1 cellular context compared by ENCODE assay signal in genomic region chrX:149610511-149610910, GRCh38.
TF ChIP-seq lines count a peak whose summit lies in the region.

No MANE protein-coding gene starts in this region.

TF ChIP-seq in GM23338, 12 proteins besides CTCF, POLR2A, EP300 and RAD21 (continued from another document):
- TF ChIP-seq, protein P1, sequence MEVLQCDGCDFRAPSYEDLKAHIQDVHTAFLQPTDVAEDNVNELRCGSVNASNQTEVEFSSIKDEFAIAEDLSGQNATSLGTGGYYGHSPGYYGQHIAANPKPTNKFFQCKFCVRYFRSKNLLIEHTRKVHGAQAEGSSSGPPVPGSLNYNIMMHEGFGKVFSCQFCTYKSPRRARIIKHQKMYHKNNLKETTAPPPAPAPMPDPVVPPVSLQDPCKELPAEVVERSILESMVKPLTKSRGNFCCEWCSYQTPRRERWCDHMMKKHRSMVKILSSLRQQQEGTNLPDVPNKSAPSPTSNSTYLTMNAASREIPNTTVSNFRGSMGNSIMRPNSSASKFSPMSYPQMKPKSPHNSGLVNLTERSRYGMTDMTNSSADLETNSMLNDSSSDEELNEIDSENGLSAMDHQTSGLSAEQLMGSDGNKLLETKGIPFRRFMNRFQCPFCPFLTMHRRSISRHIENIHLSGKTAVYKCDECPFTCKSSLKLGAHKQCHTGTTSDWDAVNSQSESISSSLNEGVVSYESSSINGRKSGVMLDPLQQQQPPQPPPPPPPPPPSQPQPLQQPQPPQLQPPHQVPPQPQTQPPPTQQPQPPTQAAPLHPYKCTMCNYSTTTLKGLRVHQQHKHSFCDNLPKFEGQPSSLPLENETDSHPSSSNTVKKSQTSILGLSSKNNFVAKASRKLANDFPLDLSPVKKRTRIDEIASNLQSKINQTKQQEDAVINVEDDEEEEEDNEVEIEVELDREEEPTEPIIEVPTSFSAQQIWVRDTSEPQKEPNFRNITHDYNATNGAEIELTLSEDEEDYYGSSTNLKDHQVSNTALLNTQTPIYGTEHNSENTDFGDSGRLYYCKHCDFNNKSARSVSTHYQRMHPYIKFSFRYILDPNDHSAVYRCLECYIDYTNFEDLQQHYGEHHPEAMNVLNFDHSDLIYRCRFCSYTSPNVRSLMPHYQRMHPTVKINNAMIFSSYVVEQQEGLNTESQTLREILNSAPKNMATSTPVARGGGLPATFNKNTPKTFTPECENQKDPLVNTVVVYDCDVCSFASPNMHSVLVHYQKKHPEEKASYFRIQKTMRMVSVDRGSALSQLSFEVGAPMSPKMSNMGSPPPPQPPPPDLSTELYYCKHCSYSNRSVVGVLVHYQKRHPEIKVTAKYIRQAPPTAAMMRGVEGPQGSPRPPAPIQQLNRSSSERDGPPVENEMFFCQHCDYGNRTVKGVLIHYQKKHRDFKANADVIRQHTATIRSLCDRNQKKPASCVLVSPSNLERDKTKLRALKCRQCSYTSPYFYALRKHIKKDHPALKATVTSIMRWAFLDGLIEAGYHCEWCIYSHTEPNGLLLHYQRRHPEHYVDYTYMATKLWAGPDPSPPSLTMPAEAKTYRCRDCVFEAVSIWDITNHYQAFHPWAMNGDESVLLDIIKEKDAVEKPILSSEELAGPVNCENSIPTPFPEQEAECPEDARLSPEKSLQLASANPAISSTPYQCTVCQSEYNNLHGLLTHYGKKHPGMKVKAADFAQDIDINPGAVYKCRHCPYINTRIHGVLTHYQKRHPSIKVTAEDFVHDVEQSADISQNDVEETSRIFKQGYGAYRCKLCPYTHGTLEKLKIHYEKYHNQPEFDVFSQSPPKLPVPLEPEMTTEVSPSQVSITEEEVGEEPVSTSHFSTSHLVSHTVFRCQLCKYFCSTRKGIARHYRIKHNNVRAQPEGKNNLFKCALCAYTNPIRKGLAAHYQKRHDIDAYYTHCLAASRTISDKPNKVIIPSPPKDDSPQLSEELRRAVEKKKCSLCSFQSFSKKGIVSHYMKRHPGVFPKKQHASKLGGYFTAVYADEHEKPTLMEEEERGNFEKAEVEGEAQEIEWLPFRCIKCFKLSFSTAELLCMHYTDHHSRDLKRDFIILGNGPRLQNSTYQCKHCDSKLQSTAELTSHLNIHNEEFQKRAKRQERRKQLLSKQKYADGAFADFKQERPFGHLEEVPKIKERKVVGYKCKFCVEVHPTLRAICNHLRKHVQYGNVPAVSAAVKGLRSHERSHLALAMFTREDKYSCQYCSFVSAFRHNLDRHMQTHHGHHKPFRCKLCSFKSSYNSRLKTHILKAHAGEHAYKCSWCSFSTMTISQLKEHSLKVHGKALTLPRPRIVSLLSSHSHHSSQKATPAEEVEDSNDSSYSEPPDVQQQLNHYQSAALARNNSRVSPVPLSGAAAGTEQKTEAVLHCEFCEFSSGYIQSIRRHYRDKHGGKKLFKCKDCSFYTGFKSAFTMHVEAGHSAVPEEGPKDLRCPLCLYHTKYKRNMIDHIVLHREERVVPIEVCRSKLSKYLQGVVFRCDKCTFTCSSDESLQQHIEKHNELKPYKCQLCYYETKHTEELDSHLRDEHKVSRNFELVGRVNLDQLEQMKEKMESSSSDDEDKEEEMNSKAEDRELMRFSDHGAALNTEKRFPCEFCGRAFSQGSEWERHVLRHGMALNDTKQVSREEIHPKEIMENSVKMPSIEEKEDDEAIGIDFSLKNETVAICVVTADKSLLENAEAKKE (CRISPR knock-in tag; IDR thresholded peaks at IDR 0.05): no peak
- TF ChIP-seq NANOG (IDR thresholded peaks at IDR 0.05; ENCODE audit: borderline replicate concordance): no peak
- TF ChIP-seq, protein P2, sequence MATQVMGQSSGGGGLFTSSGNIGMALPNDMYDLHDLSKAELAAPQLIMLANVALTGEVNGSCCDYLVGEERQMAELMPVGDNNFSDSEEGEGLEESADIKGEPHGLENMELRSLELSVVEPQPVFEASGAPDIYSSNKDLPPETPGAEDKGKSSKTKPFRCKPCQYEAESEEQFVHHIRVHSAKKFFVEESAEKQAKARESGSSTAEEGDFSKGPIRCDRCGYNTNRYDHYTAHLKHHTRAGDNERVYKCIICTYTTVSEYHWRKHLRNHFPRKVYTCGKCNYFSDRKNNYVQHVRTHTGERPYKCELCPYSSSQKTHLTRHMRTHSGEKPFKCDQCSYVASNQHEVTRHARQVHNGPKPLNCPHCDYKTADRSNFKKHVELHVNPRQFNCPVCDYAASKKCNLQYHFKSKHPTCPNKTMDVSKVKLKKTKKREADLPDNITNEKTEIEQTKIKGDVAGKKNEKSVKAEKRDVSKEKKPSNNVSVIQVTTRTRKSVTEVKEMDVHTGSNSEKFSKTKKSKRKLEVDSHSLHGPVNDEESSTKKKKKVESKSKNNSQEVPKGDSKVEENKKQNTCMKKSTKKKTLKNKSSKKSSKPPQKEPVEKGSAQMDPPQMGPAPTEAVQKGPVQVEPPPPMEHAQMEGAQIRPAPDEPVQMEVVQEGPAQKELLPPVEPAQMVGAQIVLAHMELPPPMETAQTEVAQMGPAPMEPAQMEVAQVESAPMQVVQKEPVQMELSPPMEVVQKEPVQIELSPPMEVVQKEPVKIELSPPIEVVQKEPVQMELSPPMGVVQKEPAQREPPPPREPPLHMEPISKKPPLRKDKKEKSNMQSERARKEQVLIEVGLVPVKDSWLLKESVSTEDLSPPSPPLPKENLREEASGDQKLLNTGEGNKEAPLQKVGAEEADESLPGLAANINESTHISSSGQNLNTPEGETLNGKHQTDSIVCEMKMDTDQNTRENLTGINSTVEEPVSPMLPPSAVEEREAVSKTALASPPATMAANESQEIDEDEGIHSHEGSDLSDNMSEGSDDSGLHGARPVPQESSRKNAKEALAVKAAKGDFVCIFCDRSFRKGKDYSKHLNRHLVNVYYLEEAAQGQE (IDR thresholded peaks at IDR 0.05; ENCODE audit: unreplicated experiment): no peak
- TF ChIP-seq ZNF114 (CRISPR knock-in tag; IDR thresholded peaks at IDR 0.05): no peak
- no peak for TF ChIP-seq CREB1 (CRISPR knock-in tag; IDR thresholded peaks at IDR 0.05; ENCODE audit: low read depth)
- TF ChIP-seq ETS1 (IDR thresholded peaks at IDR 0.05): no peak
- no peak for TF ChIP-seq STAT1 (IDR thresholded peaks at IDR 0.05; ENCODE audit: unreplicated experiment)
